3 cellular contexts compared by ENCODE assay signal in the genomic region with DNA sequence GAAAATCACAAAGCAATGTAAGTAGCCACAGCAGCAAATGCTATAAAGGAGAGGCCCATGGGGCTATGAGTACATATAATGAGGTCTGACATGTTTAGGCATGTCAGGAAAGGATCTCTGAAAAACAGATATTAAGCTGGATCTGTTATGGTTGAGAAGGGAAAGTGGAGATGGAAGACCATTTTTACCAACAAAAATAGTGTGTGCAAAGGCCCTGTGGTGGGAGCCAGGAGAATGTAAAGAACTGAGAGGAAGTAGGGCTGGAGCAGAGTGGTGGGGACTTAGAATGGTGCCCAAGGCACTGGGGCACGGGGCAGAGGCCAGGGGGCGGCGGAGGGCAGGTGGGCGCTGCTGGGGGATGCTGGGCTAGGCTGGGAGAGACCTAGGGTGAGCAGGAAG.
TF ChIP-seq lines count a peak whose summit lies in the region.

No MANE protein-coding gene starts in this region.

TF ChIP-seq in SK-N-SH, 30 proteins besides CTCF, POLR2A, EP300 and RAD21 (continued from another document):
- no peak for TF ChIP-seq CHD2 (IDR thresholded peaks at IDR 0.05; ENCODE audit: low read length, partially characterized antibody)
- no peak for TF ChIP-seq YY1 (IDR thresholded peaks at IDR 0.05; ENCODE audit: low read depth)
- TF ChIP-seq EZH2phosphoT487 (IDR thresholded peaks at IDR 0.05; ENCODE audit: borderline replicate concordance, low read depth), result no peak
- TF ChIP-seq, protein P1, sequence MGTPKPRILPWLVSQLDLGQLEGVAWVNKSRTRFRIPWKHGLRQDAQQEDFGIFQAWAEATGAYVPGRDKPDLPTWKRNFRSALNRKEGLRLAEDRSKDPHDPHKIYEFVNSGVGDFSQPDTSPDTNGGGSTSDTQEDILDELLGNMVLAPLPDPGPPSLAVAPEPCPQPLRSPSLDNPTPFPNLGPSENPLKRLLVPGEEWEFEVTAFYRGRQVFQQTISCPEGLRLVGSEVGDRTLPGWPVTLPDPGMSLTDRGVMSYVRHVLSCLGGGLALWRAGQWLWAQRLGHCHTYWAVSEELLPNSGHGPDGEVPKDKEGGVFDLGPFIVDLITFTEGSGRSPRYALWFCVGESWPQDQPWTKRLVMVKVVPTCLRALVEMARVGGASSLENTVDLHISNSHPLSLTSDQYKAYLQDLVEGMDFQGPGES (IDR thresholded peaks at IDR 0.05; ENCODE audit: low read depth, low read length), result no peak
- no peak for TF ChIP-seq RCOR1 (IDR thresholded peaks at IDR 0.05; ENCODE audit: low read length)
- no peak for TF ChIP-seq MEF2A (IDR thresholded peaks at IDR 0.05; ENCODE audit: borderline replicate concordance, low read depth)

TF ChIP-seq in SK-N-SH treated with all-trans-retinoic acid at 6 μM for 48 hours, 23 proteins besides CTCF, POLR2A, EP300 and RAD21 (continued from another document):
- TF ChIP-seq, protein P2, sequence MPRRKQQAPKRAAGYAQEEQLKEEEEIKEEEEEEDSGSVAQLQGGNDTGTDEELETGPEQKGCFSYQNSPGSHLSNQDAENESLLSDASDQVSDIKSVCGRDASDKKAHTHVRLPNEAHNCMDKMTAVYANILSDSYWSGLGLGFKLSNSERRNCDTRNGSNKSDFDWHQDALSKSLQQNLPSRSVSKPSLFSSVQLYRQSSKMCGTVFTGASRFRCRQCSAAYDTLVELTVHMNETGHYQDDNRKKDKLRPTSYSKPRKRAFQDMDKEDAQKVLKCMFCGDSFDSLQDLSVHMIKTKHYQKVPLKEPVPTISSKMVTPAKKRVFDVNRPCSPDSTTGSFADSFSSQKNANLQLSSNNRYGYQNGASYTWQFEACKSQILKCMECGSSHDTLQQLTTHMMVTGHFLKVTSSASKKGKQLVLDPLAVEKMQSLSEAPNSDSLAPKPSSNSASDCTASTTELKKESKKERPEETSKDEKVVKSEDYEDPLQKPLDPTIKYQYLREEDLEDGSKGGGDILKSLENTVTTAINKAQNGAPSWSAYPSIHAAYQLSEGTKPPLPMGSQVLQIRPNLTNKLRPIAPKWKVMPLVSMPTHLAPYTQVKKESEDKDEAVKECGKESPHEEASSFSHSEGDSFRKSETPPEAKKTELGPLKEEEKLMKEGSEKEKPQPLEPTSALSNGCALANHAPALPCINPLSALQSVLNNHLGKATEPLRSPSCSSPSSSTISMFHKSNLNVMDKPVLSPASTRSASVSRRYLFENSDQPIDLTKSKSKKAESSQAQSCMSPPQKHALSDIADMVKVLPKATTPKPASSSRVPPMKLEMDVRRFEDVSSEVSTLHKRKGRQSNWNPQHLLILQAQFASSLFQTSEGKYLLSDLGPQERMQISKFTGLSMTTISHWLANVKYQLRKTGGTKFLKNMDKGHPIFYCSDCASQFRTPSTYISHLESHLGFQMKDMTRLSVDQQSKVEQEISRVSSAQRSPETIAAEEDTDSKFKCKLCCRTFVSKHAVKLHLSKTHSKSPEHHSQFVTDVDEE (CRISPR knock-in tag; IDR thresholded peaks at IDR 0.05), result no peak
- TF ChIP-seq ARNTL (CRISPR knock-in tag; IDR thresholded peaks at IDR 0.05; ENCODE audit: borderline replicate concordance, low read depth), result no peak
- TF ChIP-seq CSDC2 (CRISPR knock-in tag; IDR thresholded peaks at IDR 0.05), result no peak
- no peak for TF ChIP-seq ZFP30 (CRISPR knock-in tag; IDR thresholded peaks at IDR 0.05)
- TF ChIP-seq BACH2 (CRISPR knock-in tag; IDR thresholded peaks at IDR 0.05; ENCODE audit: borderline replicate concordance), result no peak
- TF ChIP-seq OSR1 (CRISPR knock-in tag; IDR thresholded peaks at IDR 0.05), result no peak
- TF ChIP-seq, protein P3, sequence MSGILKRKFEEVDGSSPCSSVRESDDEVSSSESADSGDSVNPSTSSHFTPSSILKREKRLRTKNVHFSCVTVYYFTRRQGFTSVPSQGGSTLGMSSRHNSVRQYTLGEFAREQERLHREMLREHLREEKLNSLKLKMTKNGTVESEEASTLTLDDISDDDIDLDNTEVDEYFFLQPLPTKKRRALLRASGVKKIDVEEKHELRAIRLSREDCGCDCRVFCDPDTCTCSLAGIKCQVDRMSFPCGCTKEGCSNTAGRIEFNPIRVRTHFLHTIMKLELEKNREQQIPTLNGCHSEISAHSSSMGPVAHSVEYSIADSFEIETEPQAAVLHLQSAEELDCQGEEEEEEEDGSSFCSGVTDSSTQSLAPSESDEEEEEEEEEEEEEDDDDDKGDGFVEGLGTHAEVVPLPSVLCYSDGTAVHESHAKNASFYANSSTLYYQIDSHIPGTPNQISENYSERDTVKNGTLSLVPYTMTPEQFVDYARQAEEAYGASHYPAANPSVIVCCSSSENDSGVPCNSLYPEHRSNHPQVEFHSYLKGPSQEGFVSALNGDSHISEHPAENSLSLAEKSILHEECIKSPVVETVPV (CRISPR knock-in tag; IDR thresholded peaks at IDR 0.05), result no peak
- no peak for TF ChIP-seq RARB (CRISPR knock-in tag; IDR thresholded peaks at IDR 0.05)
- TF ChIP-seq, protein P4, sequence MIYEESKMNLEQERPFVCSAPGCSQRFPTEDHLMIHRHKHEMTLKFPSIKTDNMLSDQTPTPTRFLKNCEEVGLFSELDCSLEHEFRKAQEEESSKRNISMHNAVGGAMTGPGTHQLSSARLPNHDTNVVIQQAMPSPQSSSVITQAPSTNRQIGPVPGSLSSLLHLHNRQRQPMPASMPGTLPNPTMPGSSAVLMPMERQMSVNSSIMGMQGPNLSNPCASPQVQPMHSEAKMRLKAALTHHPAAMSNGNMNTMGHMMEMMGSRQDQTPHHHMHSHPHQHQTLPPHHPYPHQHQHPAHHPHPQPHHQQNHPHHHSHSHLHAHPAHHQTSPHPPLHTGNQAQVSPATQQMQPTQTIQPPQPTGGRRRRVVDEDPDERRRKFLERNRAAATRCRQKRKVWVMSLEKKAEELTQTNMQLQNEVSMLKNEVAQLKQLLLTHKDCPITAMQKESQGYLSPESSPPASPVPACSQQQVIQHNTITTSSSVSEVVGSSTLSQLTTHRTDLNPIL (CRISPR knock-in tag; IDR thresholded peaks at IDR 0.05; ENCODE audit: low read depth), result no peak
- no peak for TF ChIP-seq TCF4 (CRISPR knock-in tag; IDR thresholded peaks at IDR 0.05; ENCODE audit: borderline replicate concordance)
- no peak for TF ChIP-seq ZFP3 (CRISPR knock-in tag; IDR thresholded peaks at IDR 0.05)
- TF ChIP-seq ZNF8 (CRISPR knock-in tag; IDR thresholded peaks at IDR 0.05), result no peak

TF ChIP-seq in HEK293T, 16 proteins besides CTCF, POLR2A, EP300 and RAD21:
- TF ChIP-seq, protein P5, sequence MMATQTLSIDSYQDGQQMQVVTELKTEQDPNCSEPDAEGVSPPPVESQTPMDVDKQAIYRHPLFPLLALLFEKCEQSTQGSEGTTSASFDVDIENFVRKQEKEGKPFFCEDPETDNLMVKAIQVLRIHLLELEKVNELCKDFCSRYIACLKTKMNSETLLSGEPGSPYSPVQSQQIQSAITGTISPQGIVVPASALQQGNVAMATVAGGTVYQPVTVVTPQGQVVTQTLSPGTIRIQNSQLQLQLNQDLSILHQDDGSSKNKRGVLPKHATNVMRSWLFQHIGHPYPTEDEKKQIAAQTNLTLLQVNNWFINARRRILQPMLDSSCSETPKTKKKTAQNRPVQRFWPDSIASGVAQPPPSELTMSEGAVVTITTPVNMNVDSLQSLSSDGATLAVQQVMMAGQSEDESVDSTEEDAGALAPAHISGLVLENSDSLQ (IDR thresholded peaks at IDR 0.05), result no peak
- no peak for TF ChIP-seq TARDBP (IDR thresholded peaks at IDR 0.05)
- TF ChIP-seq ARNT (IDR thresholded peaks at IDR 0.05), result no peak
- TF ChIP-seq FOXA1 (IDR thresholded peaks at IDR 0.05), result no peak
- TF ChIP-seq L3MBTL2 (conservative IDR thresholded peaks at IDR 0.05), result no peak
- no peak for TF ChIP-seq CTBP1 (IDR thresholded peaks at IDR 0.05; ENCODE audit: borderline replicate concordance)
- no peak for TF ChIP-seq HDGF (IDR thresholded peaks at IDR 0.05; ENCODE audit: borderline replicate concordance)
- no peak for TF ChIP-seq ELF4 (IDR thresholded peaks at IDR 0.05)
- TF ChIP-seq SP1 (IDR thresholded peaks at IDR 0.05), result no peak
- no peak for TF ChIP-seq FOXM1 (IDR thresholded peaks at IDR 0.05; ENCODE audit: borderline replicate concordance)
- TF ChIP-seq SUZ12 (IDR thresholded peaks at IDR 0.05), result no peak
- TF ChIP-seq LEF1 (IDR thresholded peaks at IDR 0.05; ENCODE audit: borderline replicate concordance), result no peak
- TF ChIP-seq NFRKB (IDR thresholded peaks at IDR 0.05), result no peak
- no peak for TF ChIP-seq ZNF384 (IDR thresholded peaks at IDR 0.05)
- no peak for TF ChIP-seq FOXK2 (IDR thresholded peaks at IDR 0.05)
- no peak for TF ChIP-seq BHLHE40 (IDR thresholded peaks at IDR 0.05; ENCODE audit: borderline replicate concordance)
